In the genomic region with DNA sequence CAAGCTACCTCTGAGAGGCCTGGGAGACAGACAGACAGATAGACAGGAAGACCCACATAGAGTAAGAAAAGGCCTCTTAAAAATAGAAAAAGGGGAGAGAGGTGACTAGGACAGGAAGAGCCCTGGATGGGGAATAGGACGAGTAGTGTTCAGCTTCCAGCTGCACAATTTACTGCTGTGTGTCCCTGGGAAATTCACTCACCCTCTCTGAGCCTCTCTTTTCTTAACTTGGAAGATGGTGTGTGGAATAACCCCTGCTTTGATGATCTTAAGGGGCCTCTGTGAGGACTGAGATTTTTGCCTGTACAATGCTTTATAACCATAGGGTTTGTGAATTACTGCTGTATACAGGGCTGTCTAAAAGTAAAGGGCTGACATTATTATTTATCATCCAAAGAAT, we compare ENCODE assay signal across 1 cellular context.
TF ChIP-seq lines count a peak whose summit lies in the region.

No MANE protein-coding gene starts in this region.

TF ChIP-seq in GM23338, 12 proteins besides CTCF, POLR2A, EP300 and RAD21 (continued from another document):
- TF ChIP-seq, protein P1, sequence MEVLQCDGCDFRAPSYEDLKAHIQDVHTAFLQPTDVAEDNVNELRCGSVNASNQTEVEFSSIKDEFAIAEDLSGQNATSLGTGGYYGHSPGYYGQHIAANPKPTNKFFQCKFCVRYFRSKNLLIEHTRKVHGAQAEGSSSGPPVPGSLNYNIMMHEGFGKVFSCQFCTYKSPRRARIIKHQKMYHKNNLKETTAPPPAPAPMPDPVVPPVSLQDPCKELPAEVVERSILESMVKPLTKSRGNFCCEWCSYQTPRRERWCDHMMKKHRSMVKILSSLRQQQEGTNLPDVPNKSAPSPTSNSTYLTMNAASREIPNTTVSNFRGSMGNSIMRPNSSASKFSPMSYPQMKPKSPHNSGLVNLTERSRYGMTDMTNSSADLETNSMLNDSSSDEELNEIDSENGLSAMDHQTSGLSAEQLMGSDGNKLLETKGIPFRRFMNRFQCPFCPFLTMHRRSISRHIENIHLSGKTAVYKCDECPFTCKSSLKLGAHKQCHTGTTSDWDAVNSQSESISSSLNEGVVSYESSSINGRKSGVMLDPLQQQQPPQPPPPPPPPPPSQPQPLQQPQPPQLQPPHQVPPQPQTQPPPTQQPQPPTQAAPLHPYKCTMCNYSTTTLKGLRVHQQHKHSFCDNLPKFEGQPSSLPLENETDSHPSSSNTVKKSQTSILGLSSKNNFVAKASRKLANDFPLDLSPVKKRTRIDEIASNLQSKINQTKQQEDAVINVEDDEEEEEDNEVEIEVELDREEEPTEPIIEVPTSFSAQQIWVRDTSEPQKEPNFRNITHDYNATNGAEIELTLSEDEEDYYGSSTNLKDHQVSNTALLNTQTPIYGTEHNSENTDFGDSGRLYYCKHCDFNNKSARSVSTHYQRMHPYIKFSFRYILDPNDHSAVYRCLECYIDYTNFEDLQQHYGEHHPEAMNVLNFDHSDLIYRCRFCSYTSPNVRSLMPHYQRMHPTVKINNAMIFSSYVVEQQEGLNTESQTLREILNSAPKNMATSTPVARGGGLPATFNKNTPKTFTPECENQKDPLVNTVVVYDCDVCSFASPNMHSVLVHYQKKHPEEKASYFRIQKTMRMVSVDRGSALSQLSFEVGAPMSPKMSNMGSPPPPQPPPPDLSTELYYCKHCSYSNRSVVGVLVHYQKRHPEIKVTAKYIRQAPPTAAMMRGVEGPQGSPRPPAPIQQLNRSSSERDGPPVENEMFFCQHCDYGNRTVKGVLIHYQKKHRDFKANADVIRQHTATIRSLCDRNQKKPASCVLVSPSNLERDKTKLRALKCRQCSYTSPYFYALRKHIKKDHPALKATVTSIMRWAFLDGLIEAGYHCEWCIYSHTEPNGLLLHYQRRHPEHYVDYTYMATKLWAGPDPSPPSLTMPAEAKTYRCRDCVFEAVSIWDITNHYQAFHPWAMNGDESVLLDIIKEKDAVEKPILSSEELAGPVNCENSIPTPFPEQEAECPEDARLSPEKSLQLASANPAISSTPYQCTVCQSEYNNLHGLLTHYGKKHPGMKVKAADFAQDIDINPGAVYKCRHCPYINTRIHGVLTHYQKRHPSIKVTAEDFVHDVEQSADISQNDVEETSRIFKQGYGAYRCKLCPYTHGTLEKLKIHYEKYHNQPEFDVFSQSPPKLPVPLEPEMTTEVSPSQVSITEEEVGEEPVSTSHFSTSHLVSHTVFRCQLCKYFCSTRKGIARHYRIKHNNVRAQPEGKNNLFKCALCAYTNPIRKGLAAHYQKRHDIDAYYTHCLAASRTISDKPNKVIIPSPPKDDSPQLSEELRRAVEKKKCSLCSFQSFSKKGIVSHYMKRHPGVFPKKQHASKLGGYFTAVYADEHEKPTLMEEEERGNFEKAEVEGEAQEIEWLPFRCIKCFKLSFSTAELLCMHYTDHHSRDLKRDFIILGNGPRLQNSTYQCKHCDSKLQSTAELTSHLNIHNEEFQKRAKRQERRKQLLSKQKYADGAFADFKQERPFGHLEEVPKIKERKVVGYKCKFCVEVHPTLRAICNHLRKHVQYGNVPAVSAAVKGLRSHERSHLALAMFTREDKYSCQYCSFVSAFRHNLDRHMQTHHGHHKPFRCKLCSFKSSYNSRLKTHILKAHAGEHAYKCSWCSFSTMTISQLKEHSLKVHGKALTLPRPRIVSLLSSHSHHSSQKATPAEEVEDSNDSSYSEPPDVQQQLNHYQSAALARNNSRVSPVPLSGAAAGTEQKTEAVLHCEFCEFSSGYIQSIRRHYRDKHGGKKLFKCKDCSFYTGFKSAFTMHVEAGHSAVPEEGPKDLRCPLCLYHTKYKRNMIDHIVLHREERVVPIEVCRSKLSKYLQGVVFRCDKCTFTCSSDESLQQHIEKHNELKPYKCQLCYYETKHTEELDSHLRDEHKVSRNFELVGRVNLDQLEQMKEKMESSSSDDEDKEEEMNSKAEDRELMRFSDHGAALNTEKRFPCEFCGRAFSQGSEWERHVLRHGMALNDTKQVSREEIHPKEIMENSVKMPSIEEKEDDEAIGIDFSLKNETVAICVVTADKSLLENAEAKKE (CRISPR knock-in tag; IDR thresholded peaks at IDR 0.05): no peak
- TF ChIP-seq, protein P2, sequence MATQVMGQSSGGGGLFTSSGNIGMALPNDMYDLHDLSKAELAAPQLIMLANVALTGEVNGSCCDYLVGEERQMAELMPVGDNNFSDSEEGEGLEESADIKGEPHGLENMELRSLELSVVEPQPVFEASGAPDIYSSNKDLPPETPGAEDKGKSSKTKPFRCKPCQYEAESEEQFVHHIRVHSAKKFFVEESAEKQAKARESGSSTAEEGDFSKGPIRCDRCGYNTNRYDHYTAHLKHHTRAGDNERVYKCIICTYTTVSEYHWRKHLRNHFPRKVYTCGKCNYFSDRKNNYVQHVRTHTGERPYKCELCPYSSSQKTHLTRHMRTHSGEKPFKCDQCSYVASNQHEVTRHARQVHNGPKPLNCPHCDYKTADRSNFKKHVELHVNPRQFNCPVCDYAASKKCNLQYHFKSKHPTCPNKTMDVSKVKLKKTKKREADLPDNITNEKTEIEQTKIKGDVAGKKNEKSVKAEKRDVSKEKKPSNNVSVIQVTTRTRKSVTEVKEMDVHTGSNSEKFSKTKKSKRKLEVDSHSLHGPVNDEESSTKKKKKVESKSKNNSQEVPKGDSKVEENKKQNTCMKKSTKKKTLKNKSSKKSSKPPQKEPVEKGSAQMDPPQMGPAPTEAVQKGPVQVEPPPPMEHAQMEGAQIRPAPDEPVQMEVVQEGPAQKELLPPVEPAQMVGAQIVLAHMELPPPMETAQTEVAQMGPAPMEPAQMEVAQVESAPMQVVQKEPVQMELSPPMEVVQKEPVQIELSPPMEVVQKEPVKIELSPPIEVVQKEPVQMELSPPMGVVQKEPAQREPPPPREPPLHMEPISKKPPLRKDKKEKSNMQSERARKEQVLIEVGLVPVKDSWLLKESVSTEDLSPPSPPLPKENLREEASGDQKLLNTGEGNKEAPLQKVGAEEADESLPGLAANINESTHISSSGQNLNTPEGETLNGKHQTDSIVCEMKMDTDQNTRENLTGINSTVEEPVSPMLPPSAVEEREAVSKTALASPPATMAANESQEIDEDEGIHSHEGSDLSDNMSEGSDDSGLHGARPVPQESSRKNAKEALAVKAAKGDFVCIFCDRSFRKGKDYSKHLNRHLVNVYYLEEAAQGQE (IDR thresholded peaks at IDR 0.05; ENCODE audit: unreplicated experiment): no peak
- no peak for TF ChIP-seq NANOG (IDR thresholded peaks at IDR 0.05; ENCODE audit: borderline replicate concordance)
- TF ChIP-seq JUNB (IDR thresholded peaks at IDR 0.05; ENCODE audit: unreplicated experiment): no peak
- TF ChIP-seq POLR2AphosphoS5 (IDR thresholded peaks at IDR 0.05; ENCODE audit: low read depth): no peak
- TF ChIP-seq ZNF114 (CRISPR knock-in tag; IDR thresholded peaks at IDR 0.05): no peak
- TF ChIP-seq CREB1 (CRISPR knock-in tag; IDR thresholded peaks at IDR 0.05; ENCODE audit: low read depth): no peak
- TF ChIP-seq EZH2 (IDR thresholded peaks at IDR 0.05; ENCODE audit: low read depth, unreplicated experiment): no peak
- no peak for TF ChIP-seq STAT1 (IDR thresholded peaks at IDR 0.05; ENCODE audit: unreplicated experiment)
- TF ChIP-seq, protein P3, sequence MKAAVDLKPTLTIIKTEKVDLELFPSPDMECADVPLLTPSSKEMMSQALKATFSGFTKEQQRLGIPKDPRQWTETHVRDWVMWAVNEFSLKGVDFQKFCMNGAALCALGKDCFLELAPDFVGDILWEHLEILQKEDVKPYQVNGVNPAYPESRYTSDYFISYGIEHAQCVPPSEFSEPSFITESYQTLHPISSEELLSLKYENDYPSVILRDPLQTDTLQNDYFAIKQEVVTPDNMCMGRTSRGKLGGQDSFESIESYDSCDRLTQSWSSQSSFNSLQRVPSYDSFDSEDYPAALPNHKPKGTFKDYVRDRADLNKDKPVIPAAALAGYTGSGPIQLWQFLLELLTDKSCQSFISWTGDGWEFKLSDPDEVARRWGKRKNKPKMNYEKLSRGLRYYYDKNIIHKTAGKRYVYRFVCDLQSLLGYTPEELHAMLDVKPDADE (IDR thresholded peaks at IDR 0.05): no peak
